ENCODE assay signal across 8 cellular contexts in genomic region chr15:85533949-85534543, GRCh38.
DNase-seq lines count a peak whose midpoint lies in the region; ATAC-seq lines count a peak whose summit lies in the region.

No MANE protein-coding gene starts in this region.

- no peaks in the 10 kb centered on the region for H3K9me3 Mint-ChIP-seq in activated naive CD8-positive, alpha-beta T cell (ENCODE audit: low read depth)

- H3K27me3 Mint-ChIP-seq in activated naive CD8-positive, alpha-beta T cell, result no peaks in the 10 kb centered on the region

- peak overlapping the region; percentile 88 for H3K27ac Mint-ChIP-seq in activated naive CD8-positive, alpha-beta T cell

- DNase-seq in CD1c-positive myeloid dendritic cell (ENCODE audit: extremely low spot score) (peak; percentile 78), HuH-7.5 (ENCODE audit: low spot score) (no peak), NCI-H226 (no peak), 8988T (no peak)
- no peak for DNase-seq in activated CD8-positive, alpha-beta memory T cell treated with anti-CD3 and anti-CD28 coated beads, Interleukin-2, amount 50 U/mL, for 48 hours

- ATAC-seq in GM19372 (IDR thresholded peaks at IDR 0.05; ENCODE audit: low read depth, unreplicated experiment) (peak; percentile 84), HG03378 (IDR thresholded peaks at IDR 0.05; ENCODE audit: unreplicated experiment) (peak; percentile 93)

- peak overlapping the region; percentile 62 for H3K4me3 Mint-ChIP-seq in activated naive CD8-positive, alpha-beta T cell

- H3K4me1 Mint-ChIP-seq in activated naive CD8-positive, alpha-beta T cell (ENCODE audit: low read depth), result peaks cover 52% of the 10 kb centered on the region

- peaks cover 14% of the 10 kb centered on the region for H3K36me3 Mint-ChIP-seq in activated naive CD8-positive, alpha-beta T cell
